Comparison of ENCODE assay signal across 24 cellular contexts in the genomic region with DNA sequence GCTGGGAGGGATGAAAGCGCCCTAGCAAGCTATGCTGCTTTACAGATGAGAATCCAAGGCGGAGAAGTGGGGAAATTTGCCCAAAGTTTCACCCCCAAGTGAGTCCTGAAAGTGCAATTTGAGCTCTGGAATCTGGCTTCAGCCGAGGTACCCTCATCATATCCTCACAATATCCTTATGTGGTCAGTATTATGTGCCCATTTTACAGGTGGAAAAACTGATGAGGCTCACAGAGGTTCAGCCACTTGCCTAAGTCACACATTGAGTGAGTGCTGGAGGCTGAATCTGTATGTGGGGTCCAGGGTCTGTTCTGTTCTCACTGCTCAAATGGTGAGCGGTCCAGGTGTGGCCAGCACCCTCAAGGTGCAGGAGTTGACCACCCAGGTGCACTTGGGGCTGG.
"Had no signal": no experiment of that assay in that cellular context is flagged by ENCODE, and none has a peak within 500 bp of the region (broad histone marks: within the 10 kb centered on the region; RNA-seq: fewer than 3 reads in every experiment).

No MANE protein-coding gene starts in this region.

- DNase-seq: Kasumi-1, MG63, NCI-H1048, NCI-H146, NCI-H1694, NCI-H187, NCI-H1930, NCI-H2029 treated with DMSO at 0.1 percent for 48 hours, NCI-H2081 treated with DMSO at 0.1 percent for 48 hours, NCI-H2107, NCI-H2171, NCI-H345, NCI-H446, NCI-H510A treated with DMSO at 0.1 percent for 48 hours, NCI-H524 treated with DMSO at 0.1 percent for 48 hours, NCI-H526 treated with DMSO at 0.1 percent for 48 hours, NCI-H774, PC-3, RPMI8226, SHP77 treated with DMSO at 0.1 percent for 48 hours, SK-N-SH, SW 1271 had no signal

- H3K36me3 ChIP-seq: MG63, Peyer's patch, SJSA1 had no signal

- H3K9ac ChIP-seq: SK-N-SH had no signal

- H3K27ac ChIP-seq: Peyer's patch, SJSA1 had no signal

- ATAC-seq: PC-3 had no signal

- H3K9me3 ChIP-seq: MG63, Peyer's patch, SJSA1, SK-N-SH had no signal

- H3K4me1 ChIP-seq: Peyer's patch, SJSA1 had no signal

- H3K4me3 ChIP-seq: MG63, Peyer's patch, SJSA1 had no signal

- H3K4me2 ChIP-seq: SK-N-SH had no signal

- H3K27me3 ChIP-seq: MG63, Peyer's patch, SJSA1 had no signal
